ENCODE assay signal across 19 cellular contexts in the genomic region with DNA sequence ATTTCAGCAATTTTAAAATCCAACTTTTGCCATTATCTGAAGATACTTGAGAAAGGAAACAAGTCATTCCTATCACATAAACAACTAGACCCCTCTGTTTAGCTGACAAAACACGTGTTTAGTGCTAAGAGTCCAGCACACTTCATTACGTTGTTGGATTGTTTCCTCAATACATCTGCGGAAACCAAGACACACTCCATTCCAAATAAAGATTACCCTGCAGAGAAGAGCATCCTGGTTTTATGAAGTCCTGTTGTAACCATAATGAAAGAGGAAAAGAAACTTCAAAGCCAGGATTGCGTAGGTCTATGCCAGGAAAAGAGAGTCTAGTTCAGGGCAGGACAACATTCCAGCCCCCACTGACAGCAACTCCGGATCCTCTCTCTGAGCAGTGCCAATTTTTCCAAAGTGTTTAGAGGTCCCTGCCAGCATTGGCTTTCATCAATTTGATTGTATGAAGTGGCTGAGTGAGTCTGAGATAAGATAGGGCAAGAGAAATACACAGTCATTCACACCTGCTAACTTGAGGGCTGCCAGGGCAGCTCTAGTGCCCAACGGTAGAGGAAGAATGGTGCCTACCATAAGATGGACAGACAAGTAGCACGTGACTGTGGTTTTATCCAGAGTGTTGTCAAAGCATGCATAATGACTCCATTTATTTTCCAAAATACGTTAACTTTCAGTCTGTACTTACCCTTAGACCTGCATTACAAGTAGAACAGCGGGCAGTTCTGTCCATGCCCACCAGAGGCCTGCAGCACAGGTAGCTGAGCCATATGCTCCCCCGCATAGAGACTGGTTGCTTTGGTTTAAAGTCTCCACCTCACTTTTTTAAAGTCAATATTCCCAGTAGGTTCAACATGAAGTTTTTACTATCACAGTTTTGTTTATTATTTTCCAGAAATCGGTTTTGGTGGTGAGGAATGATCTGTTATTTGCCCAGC. TPM values are rescaled to one million over a fixed set of nuclear protein-coding genes. Genes with fewer than 3 reads are reported as not detected.
"Had no signal": no experiment of that assay in that cellular context is flagged by ENCODE, and none has a peak within 500 bp of the region (broad histone marks: within the 10 kb centered on the region; RNA-seq: fewer than 3 reads in every experiment).

No MANE protein-coding gene starts in this region.

- H3K4me3 Mint-ChIP-seq: activated naive CD8-positive, alpha-beta T cell; activated T-helper 1 cell treated with anti-CD3 and anti-CD28 coated beads, Interleukin-12 subunit alpha, Interleukin-12 subunit beta, Interleukin-2, Interleukin-4 antibody, amounts not matched to agents 30 ng/mL and 10 ng/mL and 1 ng/mL, durations not matched to agents 14 hours and 24 hours and 36 hours; mesothelial cell of epicardium; nephron; stimulated activated naive CD8-positive, alpha-beta T cell treated with anti-CD3 and anti-CD28 coated beads, Interleukin-15, Interleukin-2, amounts not matched to agents 100 ng/mL and 50 ng/mL, for 24 hours; T-helper 1 cell treated with Interleukin-12 subunit alpha and Interleukin-12 subunit beta and Interleukin-4 antibody, amounts not matched to agents 30 μg/mL and 1 μg/mL, for 36 hours had no signal

- H3K27ac Mint-ChIP-seq: activated naive CD8-positive, alpha-beta T cell; activated T-helper 1 cell treated with anti-CD3 and anti-CD28 coated beads, Interleukin-12 subunit alpha, Interleukin-12 subunit beta, Interleukin-2, Interleukin-4 antibody, amounts not matched to agents 30 ng/mL and 10 ng/mL and 1 ng/mL, durations not matched to agents 14 hours and 24 hours and 36 hours; mesothelial cell of epicardium; nephron; stimulated activated naive CD8-positive, alpha-beta T cell treated with anti-CD3 and anti-CD28 coated beads, Interleukin-15, Interleukin-2, amounts not matched to agents 100 ng/mL and 50 ng/mL, for 24 hours; T-helper 1 cell treated with Interleukin-12 subunit alpha and Interleukin-12 subunit beta and Interleukin-4 antibody, amounts not matched to agents 30 μg/mL and 1 μg/mL, for 36 hours had no signal

- DNase-seq: activated CD4-positive, alpha-beta T cell treated with anti-CD3 and anti-CD28 coated beads, Interleukin-2, amount 50 U/mL, for 4 hours; activated gamma-delta T cell treated with Interleukin-2 at 50 U/mL for 16 hours; gastrocnemius medialis; head of caudate nucleus; lower lobe of right lung; retina; stimulated activated CD4-positive, alpha-beta T cell treated with anti-CD3 and anti-CD28 coated beads, Interleukin-12 subunit alpha, Interleukin-12 subunit beta, amount 100 ng/mL, for 4 hours; stimulated activated CD4-positive, alpha-beta T cell treated with anti-CD3 and anti-CD28 coated beads, Interleukin-1b, Interleukin-23, amount 100 ng/mL, for 48 hours; uterus had no signal

- H3K36me3 ChIP-seq: cardiac muscle cell, gastrocnemius medialis, lower lobe of right lung, tibial nerve, uterus had no signal

- H3K4me1 ChIP-seq: gastrocnemius medialis, lower lobe of right lung, uterus had no signal

- H3K27me3 Mint-ChIP-seq: activated naive CD8-positive, alpha-beta T cell; stimulated activated naive CD8-positive, alpha-beta T cell treated with anti-CD3 and anti-CD28 coated beads, Interleukin-15, Interleukin-2, amounts not matched to agents 100 ng/mL and 50 ng/mL, for 24 hours had no signal

- ATAC-seq: gastrocnemius medialis had no signal

- H3K4me3 ChIP-seq: cardiac muscle cell, gastrocnemius medialis, lower lobe of right lung, tibial nerve, uterus had no signal

- H3K4me1 Mint-ChIP-seq: mesothelial cell of epicardium had no signal

- H3K9me3 ChIP-seq: gastrocnemius medialis, uterus had no signal

- H3K27me3 ChIP-seq: gastrocnemius medialis, tibial nerve, uterus had no signal

- H3K36me3 Mint-ChIP-seq: activated naive CD8-positive, alpha-beta T cell had no signal

- H3K27ac ChIP-seq: cardiac muscle cell, gastrocnemius medialis, lower lobe of right lung, tibial nerve, uterus, VCaP had no signal

RNA-seq across cellular contexts. Expression of a gene that starts 23.7 kb away (rescaled TPM):
- total RNA-seq: activated CD8-positive, alpha-beta memory T cell treated with anti-CD3 and anti-CD28 coated beads for 36 hours; activated T-helper 1 cell treated with anti-CD3 and anti-CD28 coated beads, Interleukin-12 subunit alpha, Interleukin-12 subunit beta, Interleukin-2, Interleukin-4 antibody, amounts not matched to agents 30 ng/mL and 10 ng/mL and 1 ng/mL, durations not matched to agents 14 hours and 24 hours and 36 hours had no signal
